1 cellular context compared by ENCODE assay signal in the genomic region with DNA sequence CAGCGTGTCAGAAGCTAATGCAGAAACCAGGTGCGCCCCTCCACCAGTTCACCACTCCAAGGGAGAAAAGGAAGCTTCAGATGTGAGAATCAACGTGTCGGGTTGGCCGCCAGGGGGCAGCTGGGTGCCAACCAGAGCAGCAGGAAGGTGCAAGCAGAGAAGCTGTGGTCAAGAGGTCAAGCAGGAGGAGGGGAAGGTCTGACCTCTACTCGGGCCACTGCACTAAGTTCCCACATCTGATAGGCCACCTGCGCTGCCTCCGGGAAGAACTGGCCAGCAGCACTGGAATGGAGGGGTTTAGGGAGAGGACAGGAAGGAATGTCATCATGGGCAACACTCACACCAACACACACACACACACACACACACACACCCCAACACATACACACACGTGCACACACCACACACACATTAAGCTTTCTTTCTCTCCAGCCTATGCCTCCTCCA.
A peak's percentile ranks its signal among the peaks of the same experiment; 100 is the strongest.
TF ChIP-seq lines count a peak whose summit lies in the region.

No MANE protein-coding gene starts in this region.

TF ChIP-seq in H1, 55 proteins besides CTCF, POLR2A, EP300 and RAD21:
- TF ChIP-seq JUND (IDR thresholded peaks at IDR 0.05; ENCODE audit: low read length) (no peak), CREB1 (IDR thresholded peaks at IDR 0.05) (peak; percentile 38; the same call in 1 of the 2 replicates)
- TF ChIP-seq, protein P1, sequence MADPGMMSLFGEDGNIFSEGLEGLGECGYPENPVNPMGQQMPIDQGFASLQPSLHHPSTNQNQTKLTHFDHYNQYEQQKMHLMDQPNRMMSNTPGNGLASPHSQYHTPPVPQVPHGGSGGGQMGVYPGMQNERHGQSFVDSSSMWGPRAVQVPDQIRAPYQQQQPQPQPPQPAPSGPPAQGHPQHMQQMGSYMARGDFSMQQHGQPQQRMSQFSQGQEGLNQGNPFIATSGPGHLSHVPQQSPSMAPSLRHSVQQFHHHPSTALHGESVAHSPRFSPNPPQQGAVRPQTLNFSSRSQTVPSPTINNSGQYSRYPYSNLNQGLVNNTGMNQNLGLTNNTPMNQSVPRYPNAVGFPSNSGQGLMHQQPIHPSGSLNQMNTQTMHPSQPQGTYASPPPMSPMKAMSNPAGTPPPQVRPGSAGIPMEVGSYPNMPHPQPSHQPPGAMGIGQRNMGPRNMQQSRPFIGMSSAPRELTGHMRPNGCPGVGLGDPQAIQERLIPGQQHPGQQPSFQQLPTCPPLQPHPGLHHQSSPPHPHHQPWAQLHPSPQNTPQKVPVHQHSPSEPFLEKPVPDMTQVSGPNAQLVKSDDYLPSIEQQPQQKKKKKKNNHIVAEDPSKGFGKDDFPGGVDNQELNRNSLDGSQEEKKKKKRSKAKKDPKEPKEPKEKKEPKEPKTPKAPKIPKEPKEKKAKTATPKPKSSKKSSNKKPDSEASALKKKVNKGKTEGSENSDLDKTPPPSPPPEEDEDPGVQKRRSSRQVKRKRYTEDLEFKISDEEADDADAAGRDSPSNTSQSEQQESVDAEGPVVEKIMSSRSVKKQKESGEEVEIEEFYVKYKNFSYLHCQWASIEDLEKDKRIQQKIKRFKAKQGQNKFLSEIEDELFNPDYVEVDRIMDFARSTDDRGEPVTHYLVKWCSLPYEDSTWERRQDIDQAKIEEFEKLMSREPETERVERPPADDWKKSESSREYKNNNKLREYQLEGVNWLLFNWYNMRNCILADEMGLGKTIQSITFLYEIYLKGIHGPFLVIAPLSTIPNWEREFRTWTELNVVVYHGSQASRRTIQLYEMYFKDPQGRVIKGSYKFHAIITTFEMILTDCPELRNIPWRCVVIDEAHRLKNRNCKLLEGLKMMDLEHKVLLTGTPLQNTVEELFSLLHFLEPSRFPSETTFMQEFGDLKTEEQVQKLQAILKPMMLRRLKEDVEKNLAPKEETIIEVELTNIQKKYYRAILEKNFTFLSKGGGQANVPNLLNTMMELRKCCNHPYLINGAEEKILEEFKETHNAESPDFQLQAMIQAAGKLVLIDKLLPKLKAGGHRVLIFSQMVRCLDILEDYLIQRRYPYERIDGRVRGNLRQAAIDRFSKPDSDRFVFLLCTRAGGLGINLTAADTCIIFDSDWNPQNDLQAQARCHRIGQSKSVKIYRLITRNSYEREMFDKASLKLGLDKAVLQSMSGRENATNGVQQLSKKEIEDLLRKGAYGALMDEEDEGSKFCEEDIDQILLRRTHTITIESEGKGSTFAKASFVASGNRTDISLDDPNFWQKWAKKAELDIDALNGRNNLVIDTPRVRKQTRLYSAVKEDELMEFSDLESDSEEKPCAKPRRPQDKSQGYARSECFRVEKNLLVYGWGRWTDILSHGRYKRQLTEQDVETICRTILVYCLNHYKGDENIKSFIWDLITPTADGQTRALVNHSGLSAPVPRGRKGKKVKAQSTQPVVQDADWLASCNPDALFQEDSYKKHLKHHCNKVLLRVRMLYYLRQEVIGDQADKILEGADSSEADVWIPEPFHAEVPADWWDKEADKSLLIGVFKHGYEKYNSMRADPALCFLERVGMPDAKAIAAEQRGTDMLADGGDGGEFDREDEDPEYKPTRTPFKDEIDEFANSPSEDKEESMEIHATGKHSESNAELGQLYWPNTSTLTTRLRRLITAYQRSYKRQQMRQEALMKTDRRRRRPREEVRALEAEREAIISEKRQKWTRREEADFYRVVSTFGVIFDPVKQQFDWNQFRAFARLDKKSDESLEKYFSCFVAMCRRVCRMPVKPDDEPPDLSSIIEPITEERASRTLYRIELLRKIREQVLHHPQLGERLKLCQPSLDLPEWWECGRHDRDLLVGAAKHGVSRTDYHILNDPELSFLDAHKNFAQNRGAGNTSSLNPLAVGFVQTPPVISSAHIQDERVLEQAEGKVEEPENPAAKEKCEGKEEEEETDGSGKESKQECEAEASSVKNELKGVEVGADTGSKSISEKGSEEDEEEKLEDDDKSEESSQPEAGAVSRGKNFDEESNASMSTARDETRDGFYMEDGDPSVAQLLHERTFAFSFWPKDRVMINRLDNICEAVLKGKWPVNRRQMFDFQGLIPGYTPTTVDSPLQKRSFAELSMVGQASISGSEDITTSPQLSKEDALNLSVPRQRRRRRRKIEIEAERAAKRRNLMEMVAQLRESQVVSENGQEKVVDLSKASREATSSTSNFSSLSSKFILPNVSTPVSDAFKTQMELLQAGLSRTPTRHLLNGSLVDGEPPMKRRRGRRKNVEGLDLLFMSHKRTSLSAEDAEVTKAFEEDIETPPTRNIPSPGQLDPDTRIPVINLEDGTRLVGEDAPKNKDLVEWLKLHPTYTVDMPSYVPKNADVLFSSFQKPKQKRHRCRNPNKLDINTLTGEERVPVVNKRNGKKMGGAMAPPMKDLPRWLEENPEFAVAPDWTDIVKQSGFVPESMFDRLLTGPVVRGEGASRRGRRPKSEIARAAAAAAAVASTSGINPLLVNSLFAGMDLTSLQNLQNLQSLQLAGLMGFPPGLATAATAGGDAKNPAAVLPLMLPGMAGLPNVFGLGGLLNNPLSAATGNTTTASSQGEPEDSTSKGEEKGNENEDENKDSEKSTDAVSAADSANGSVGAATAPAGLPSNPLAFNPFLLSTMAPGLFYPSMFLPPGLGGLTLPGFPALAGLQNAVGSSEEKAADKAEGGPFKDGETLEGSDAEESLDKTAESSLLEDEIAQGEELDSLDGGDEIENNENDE (IDR thresholded peaks at IDR 0.05; ENCODE audit: insufficient replicate concordance, low read length), result no peak
- TF ChIP-seq, protein P2, sequence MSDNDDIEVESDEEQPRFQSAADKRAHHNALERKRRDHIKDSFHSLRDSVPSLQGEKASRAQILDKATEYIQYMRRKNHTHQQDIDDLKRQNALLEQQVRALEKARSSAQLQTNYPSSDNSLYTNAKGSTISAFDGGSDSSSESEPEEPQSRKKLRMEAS (IDR thresholded peaks at IDR 0.05), result peak; percentile 35; the same call in 1 of the 2 replicates
